28 cellular contexts compared by ENCODE assay signal in the genomic region with DNA sequence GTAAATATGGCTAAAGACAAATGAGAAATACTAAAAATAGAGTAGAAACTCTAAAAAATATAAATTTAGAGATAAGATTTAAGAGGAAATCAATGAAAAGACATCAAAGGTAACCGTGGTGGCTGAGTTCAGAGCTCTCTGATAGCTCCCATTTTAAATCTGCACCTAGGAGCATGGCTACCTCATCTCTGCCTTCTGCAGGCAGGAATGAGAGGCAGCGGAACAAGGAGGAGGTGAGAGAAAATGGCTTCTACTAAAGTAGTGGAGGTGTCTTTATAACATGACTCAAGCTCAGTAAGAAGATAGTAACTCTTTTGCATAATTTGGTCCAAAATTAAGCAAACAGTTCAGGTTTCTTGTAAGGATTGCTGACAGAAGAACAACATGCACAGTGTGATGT.
"Had no signal": no experiment of that assay in that cellular context is flagged by ENCODE, and none has a peak within 500 bp of the region (broad histone marks: within the 10 kb centered on the region; RNA-seq: fewer than 3 reads in every experiment).

No MANE protein-coding gene starts in this region.

- H3K9ac ChIP-seq: SK-N-SH had no signal

- H3K36me3 Mint-ChIP-seq: activated naive CD4-positive, alpha-beta T cell treated with anti-CD3 and anti-CD28 coated beads, Interleukin-2, amount 50 U/mL, for 72 hours; brain had no signal

- DNase-seq: activated CD4-positive, alpha-beta T cell treated with anti-CD3 and anti-CD28 coated beads for 36 hours; activated CD4-positive, alpha-beta T cell treated with anti-CD3 and anti-CD28 coated beads, Interleukin-2, amount 10 ng/mL, durations not matched to agents 7 days and 5 days; activated CD4-positive, alpha-beta T cell treated with anti-CD3 and anti-CD28 coated beads, Interleukin-2, amount 50 U/mL, for 48 hours; activated CD8-positive, alpha-beta T cell treated with anti-CD3 and anti-CD28 coated beads, Interleukin-2, amount 10 ng/mL, durations not matched to agents 7 days and 5 days; activated gamma-delta T cell treated with Interleukin-2 at 50 U/mL for 16 hours; activated naive CD4-positive, alpha-beta T cell treated with anti-CD3 and anti-CD28 coated beads for 36 hours; activated naive CD8-positive, alpha-beta T cell treated with anti-CD3 and anti-CD28 coated beads, Interleukin-2, amount 50 U/mL, for 24 hours; activated T-cell treated with anti-CD3 and anti-CD28 coated beads, Interleukin-2, amount 50 U/mL, for 24 hours; central memory CD4-positive, alpha-beta T cell; Karpas-422; KBM-7; NCI-H1105; NCI-H1417 treated with DMSO at 0.1 percent for 48 hours; NCI-H187 treated with DMSO at 0.1 percent for 48 hours; NCI-H2081; NCI-H345; NCI-H524 treated with DMSO at 0.1 percent for 48 hours; PC-3; Peyer's patch; RPMI8226; SHP77 treated with DMSO at 0.1 percent for 48 hours; SK-N-SH had no signal

- H3K4me1 Mint-ChIP-seq: activated CD4-positive, alpha-beta T cell treated with anti-CD3 and anti-CD28 coated beads for 36 hours; activated CD4-positive, alpha-beta T cell treated with anti-CD3 and anti-CD28 coated beads, Interleukin-2, amount 10 ng/mL, durations not matched to agents 7 days and 5 days; activated naive CD8-positive, alpha-beta T cell treated with anti-CD3 and anti-CD28 coated beads, Interleukin-2, amount 50 U/mL, for 24 hours had no signal

- H3K4me3 ChIP-seq: Peyer's patch, SJSA1 had no signal

- H3K27me3 Mint-ChIP-seq: activated CD4-positive, alpha-beta T cell treated with anti-CD3 and anti-CD28 coated beads for 36 hours; activated CD4-positive, alpha-beta T cell treated with anti-CD3 and anti-CD28 coated beads, Interleukin-2, amount 10 ng/mL, durations not matched to agents 7 days and 5 days; activated naive CD8-positive, alpha-beta T cell treated with anti-CD3 and anti-CD28 coated beads, Interleukin-2, amount 50 U/mL, for 24 hours; activated T-cell treated with anti-CD3 and anti-CD28 coated beads, Interleukin-2, amount 50 U/mL, for 24 hours; brain had no signal

- H3K9me3 Mint-ChIP-seq: activated CD4-positive, alpha-beta T cell treated with anti-CD3 and anti-CD28 coated beads, Interleukin-2, amount 10 ng/mL, durations not matched to agents 7 days and 5 days; activated naive CD4-positive, alpha-beta T cell treated with anti-CD3 and anti-CD28 coated beads for 36 hours; activated naive CD8-positive, alpha-beta T cell treated with anti-CD3 and anti-CD28 coated beads, Interleukin-2, amount 50 U/mL, for 24 hours; activated T-cell treated with anti-CD3 and anti-CD28 coated beads, Interleukin-2, amount 50 U/mL, for 24 hours; brain; T-helper 1 cell treated with Interleukin-12 subunit alpha and Interleukin-12 subunit beta and Interleukin-4 antibody, amounts not matched to agents 30 μg/mL and 1 μg/mL, for 36 hours; T-helper 2 cell treated with Interferon-gamma antibody and Interleukin-4, amounts not matched to agents 5 μg/mL and 100 μg/mL, for 36 hours had no signal

- H3K4me2 ChIP-seq: SK-N-SH had no signal

- H3K4me3 Mint-ChIP-seq: activated CD4-positive, alpha-beta T cell treated with anti-CD3 and anti-CD28 coated beads for 36 hours; activated CD4-positive, alpha-beta T cell treated with anti-CD3 and anti-CD28 coated beads, Interleukin-2, amount 10 ng/mL, durations not matched to agents 7 days and 5 days; activated CD8-positive, alpha-beta T cell treated with anti-CD3 and anti-CD28 coated beads, Interleukin-2, amount 10 ng/mL, durations not matched to agents 7 days and 5 days; activated naive CD4-positive, alpha-beta T cell treated with anti-CD3 and anti-CD28 coated beads for 36 hours; activated naive CD8-positive, alpha-beta T cell treated with anti-CD3 and anti-CD28 coated beads, Interleukin-2, amount 50 U/mL, for 24 hours; activated T-cell treated with anti-CD3 and anti-CD28 coated beads, Interleukin-2, amount 50 U/mL, for 24 hours; brain; T-helper 1 cell treated with Interleukin-12 subunit alpha and Interleukin-12 subunit beta and Interleukin-4 antibody, amounts not matched to agents 30 μg/mL and 1 μg/mL, for 36 hours; T-helper 2 cell treated with Interferon-gamma antibody and Interleukin-4, amounts not matched to agents 5 μg/mL and 100 μg/mL, for 36 hours had no signal

- H3K36me3 ChIP-seq: Peyer's patch, SJSA1 had no signal

- H3K4me1 ChIP-seq: Peyer's patch, SJSA1 had no signal

- ATAC-seq: activated CD4-positive, alpha-beta T cell treated with anti-CD3 and anti-CD28 coated beads for 36 hours; activated CD4-positive, CD25-positive, alpha-beta regulatory T cell treated with anti-CD3 and anti-CD28 coated beads, Interleukin-2, amount 50 U/mL, for 24 hours; activated CD8-positive, alpha-beta T cell treated with anti-CD3 and anti-CD28 coated beads, Interleukin-2, amount 10 ng/mL, durations not matched to agents 7 days and 5 days; activated naive CD4-positive, alpha-beta T cell treated with anti-CD3 and anti-CD28 coated beads, Interleukin-2, amount 50 U/mL, for 72 hours; activated naive CD8-positive, alpha-beta T cell treated with anti-CD3 and anti-CD28 coated beads, Interleukin-2, amount 50 U/mL, for 24 hours; PC-3 had no signal

- H3K27ac ChIP-seq: Peyer's patch, SJSA1 had no signal

- H3K9me3 ChIP-seq: Peyer's patch, SJSA1, SK-N-SH had no signal

- H3K27me3 ChIP-seq: Peyer's patch, SJSA1 had no signal

- H3K27ac Mint-ChIP-seq: activated CD4-positive, alpha-beta T cell treated with anti-CD3 and anti-CD28 coated beads for 36 hours; activated CD4-positive, alpha-beta T cell treated with anti-CD3 and anti-CD28 coated beads, Interleukin-2, amount 10 ng/mL, durations not matched to agents 7 days and 5 days; activated CD8-positive, alpha-beta T cell treated with anti-CD3 and anti-CD28 coated beads, Interleukin-2, amount 10 ng/mL, durations not matched to agents 7 days and 5 days; activated naive CD4-positive, alpha-beta T cell treated with anti-CD3 and anti-CD28 coated beads for 36 hours; activated naive CD4-positive, alpha-beta T cell treated with anti-CD3 and anti-CD28 coated beads, Interleukin-2, amount 50 U/mL, for 72 hours; activated naive CD8-positive, alpha-beta T cell treated with anti-CD3 and anti-CD28 coated beads, Interleukin-2, amount 50 U/mL, for 24 hours; activated T-cell treated with anti-CD3 and anti-CD28 coated beads, Interleukin-2, amount 50 U/mL, for 24 hours; brain; T-helper 1 cell treated with Interleukin-12 subunit alpha and Interleukin-12 subunit beta and Interleukin-4 antibody, amounts not matched to agents 30 μg/mL and 1 μg/mL, for 36 hours; T-helper 2 cell treated with Interferon-gamma antibody and Interleukin-4, amounts not matched to agents 5 μg/mL and 100 μg/mL, for 36 hours had no signal
